ENCODE assay signal across 17 cellular contexts in the genomic region with DNA sequence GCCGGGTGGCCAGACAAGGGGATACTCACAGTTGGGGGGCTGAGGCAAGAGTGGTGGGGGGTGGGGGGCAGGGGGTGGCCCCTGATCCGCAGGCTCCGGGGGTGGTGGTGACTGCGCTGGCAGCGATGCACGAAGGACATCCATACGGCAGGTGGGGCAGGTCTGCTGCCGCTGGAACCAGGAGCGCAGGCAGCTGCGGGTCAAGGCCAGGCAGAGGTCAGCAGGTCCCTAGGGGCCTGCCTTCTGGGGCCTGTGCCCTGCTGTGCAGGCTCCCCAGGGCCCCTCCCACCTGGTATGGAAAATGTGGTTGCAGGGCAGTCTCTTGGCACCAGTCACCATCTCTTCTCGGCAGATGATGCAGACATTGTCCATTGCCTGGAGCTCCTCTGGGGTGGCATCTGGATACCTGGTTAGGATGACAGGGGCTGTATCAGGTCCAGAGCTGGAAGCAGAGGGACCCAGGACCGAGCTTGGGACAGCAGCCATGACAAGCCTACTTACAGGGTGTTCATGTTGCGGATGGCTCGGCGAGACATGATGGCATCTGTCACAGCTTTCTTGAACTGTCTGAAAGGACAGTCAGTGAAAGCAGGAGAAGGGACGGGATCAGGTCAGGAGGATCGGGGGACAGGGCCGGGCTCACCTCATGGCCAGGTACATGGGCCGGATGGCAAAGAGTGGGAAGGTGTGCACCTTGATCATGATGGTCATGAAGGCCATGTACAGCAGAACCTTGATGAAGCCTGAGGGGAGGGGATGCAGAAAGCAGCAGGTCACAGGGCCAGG. TPM values are rescaled to one million over a fixed set of nuclear protein-coding genes. Genes with fewer than 3 reads are reported as not detected.
DNase-seq lines count a peak whose midpoint lies in the region; ATAC-seq and TF ChIP-seq lines count a peak whose summit lies in the region.
"Had no signal": no experiment of that assay in that cellular context is flagged by ENCODE, and none has a peak within 500 bp of the region (broad histone marks: within the 10 kb centered on the region; RNA-seq: fewer than 3 reads in every experiment).

No MANE protein-coding gene starts in this region.

- H3K36me3 ChIP-seq in Peyer's patch, result peaks cover 0 to 71% (median 0%) of the 10 kb centered on the region in 3 donors

- H3K27ac ChIP-seq in Peyer's patch (peak overlapping the region in 1 of 4 donors; percentile 97), dorsolateral prefrontal cortex (no peak overlapping the region)
- H3K27ac ChIP-seq: breast epithelium, stomach had no signal

- peaks cover 0 to 26% (median 13%) of the 10 kb centered on the region in 4 donors for H3K4me1 ChIP-seq in Peyer's patch

- no peak for DNase-seq in activated naive CD4-positive, alpha-beta T cell treated with anti-CD3 and anti-CD28 coated beads, Interleukin-2, amount 10 ng/mL, durations not matched to agents 7 days and 5 days
- DNase-seq in activated naive CD4-positive, alpha-beta T cell treated with anti-CD3 and anti-CD28 coated beads for 36 hours, result no peak
- DNase-seq in Peyer's patch (peak in 2 of 3 donors; percentile 39 to 67), glutamatergic neuron (no peak), dorsolateral prefrontal cortex (no peak), Kasumi-1 (lab: John Stamatoyannopoulos, UW) (no peak)
- DNase-seq: activated naive CD8-positive, alpha-beta T cell treated with anti-CD3 and anti-CD28 coated beads, Interleukin-2, amount 10 ng/mL, durations not matched to agents 7 days and 5 days; head of caudate nucleus; NCI-H1694 treated with DMSO at 0.1 percent for 48 hours; retina; SHP77; stomach had no signal

- TF ChIP-seq CTCF in Peyer's patch (IDR thresholded peaks at IDR 0.05), result no peak
- TF ChIP-seq CTCF in glutamatergic neuron (IDR thresholded peaks at IDR 0.05; ENCODE audit: partially characterized antibody, unreplicated experiment), result no peak
- TF ChIP-seq CTCF in dorsolateral prefrontal cortex (IDR thresholded peaks at IDR 0.05 in 54 of 56, conservative IDR thresholded peaks at IDR 0.05 in 2 of 56; ENCODE audit: low read depth in 1 of 56, partially characterized antibody in 56 of 56), result no peak

- peak overlapping the region; percentile 15 for H3K4me3 Mint-ChIP-seq in activated naive CD4-positive, alpha-beta T cell treated with anti-CD3 and anti-CD28 coated beads, Interleukin-2, amount 10 ng/mL, durations not matched to agents 7 days and 5 days
- no peak overlapping the region for H3K4me3 Mint-ChIP-seq in activated naive CD4-positive, alpha-beta T cell treated with anti-CD3 and anti-CD28 coated beads for 36 hours
- peak overlapping the region; percentile 25 for H3K4me3 Mint-ChIP-seq in glutamatergic neuron (ENCODE audit: unreplicated experiment)
- peak overlapping the region; percentile 73 for H3K4me3 Mint-ChIP-seq in stimulated activated memory B cell treated with anti-CD40 and anti-IgM and Interleukin-4, amounts not matched to agents 10 μg/mL and 1 μg/mL and 100 μg/mL, for 72 hours
- H3K4me3 Mint-ChIP-seq: activated naive CD8-positive, alpha-beta T cell treated with anti-CD3 and anti-CD28 coated beads, Interleukin-2, amount 10 ng/mL, durations not matched to agents 7 days and 5 days had no signal

- intact Hi-C loops in activated naive CD4-positive, alpha-beta T cell treated with anti-CD3 and anti-CD28 coated beads for 36 hours (cut with micrococcal nuclease), result loop anchor here (5.0 kb wide), 1 partner anchor 131 kb away; the partner anchor contains the start of gene POLA2
- intact Hi-C loops in dorsolateral prefrontal cortex (cut with DNase I), result loop anchor here in 1 of 2 donors (10.0 kb wide), 1 partner anchor 194 kb away; no protein-coding TSS in a partner anchor

- peaks cover 37% of the 10 kb centered on the region for H3K36me3 Mint-ChIP-seq in activated naive CD4-positive, alpha-beta T cell treated with anti-CD3 and anti-CD28 coated beads, Interleukin-2, amount 10 ng/mL, durations not matched to agents 7 days and 5 days
- H3K36me3 Mint-ChIP-seq in activated naive CD4-positive, alpha-beta T cell treated with anti-CD3 and anti-CD28 coated beads for 36 hours (ENCODE audit: low read depth), result peaks cover 10% of the 10 kb centered on the region
- H3K36me3 Mint-ChIP-seq in glutamatergic neuron (ENCODE audit: unreplicated experiment), result no peaks in the 10 kb centered on the region
- H3K36me3 Mint-ChIP-seq in stimulated activated memory B cell treated with anti-CD40 and anti-IgM and Interleukin-4, amounts not matched to agents 10 μg/mL and 1 μg/mL and 100 μg/mL, for 72 hours, result peaks cover 63% of the 10 kb centered on the region

- no peak for ATAC-seq in stimulated activated memory B cell treated with anti-CD40 and anti-IgM and Interleukin-4, amounts not matched to agents 10 μg/mL and 1 μg/mL and 100 μg/mL, for 72 hours
- ATAC-seq in GM19397 (IDR thresholded peaks at IDR 0.05; ENCODE audit: unreplicated experiment), result no peak
- ATAC-seq: activated CD4-positive, CD25-positive, alpha-beta regulatory T cell treated with anti-CD3 and anti-CD28 coated beads, Interleukin-2, amount 50 U/mL, for 24 hours had no signal

- H3K27ac Mint-ChIP-seq in activated naive CD4-positive, alpha-beta T cell treated with anti-CD3 and anti-CD28 coated beads, Interleukin-2, amount 10 ng/mL, durations not matched to agents 7 days and 5 days, result no peak overlapping the region
- no peak overlapping the region for H3K27ac Mint-ChIP-seq in activated naive CD4-positive, alpha-beta T cell treated with anti-CD3 and anti-CD28 coated beads for 36 hours
- H3K27ac Mint-ChIP-seq in glutamatergic neuron (ENCODE audit: unreplicated experiment), result peak overlapping the region; percentile 68
- peak overlapping the region; percentile 98 for H3K27ac Mint-ChIP-seq in stimulated activated memory B cell treated with anti-CD40 and anti-IgM and Interleukin-4, amounts not matched to agents 10 μg/mL and 1 μg/mL and 100 μg/mL, for 72 hours
- H3K27ac Mint-ChIP-seq: activated naive CD8-positive, alpha-beta T cell treated with anti-CD3 and anti-CD28 coated beads, Interleukin-2, amount 10 ng/mL, durations not matched to agents 7 days and 5 days had no signal

- H3K9me3 ChIP-seq in Peyer's patch, result no peaks in the 10 kb centered on the region
- H3K9me3 ChIP-seq: breast epithelium, stomach had no signal

- CTCF ChIA-PET in activated naive CD4-positive, alpha-beta T cell treated with anti-CD3 and anti-CD28 coated beads, Interleukin-2, amount 10 ng/mL, durations not matched to agents 7 days and 5 days (lab: Charles Lee), result interaction anchor here (0.7 kb wide), 1 partner anchor 379 kb away, joined by 3 read pairs; no protein-coding TSS in a partner anchor
- CTCF ChIA-PET in activated naive CD4-positive, alpha-beta T cell treated with anti-CD3 and anti-CD28 coated beads for 36 hours (lab: Charles Lee), result interaction anchor here (0.6 to 1.0 kb wide), 2 partner anchors 13 to 31 kb away, joined by 4 read pairs; partner anchors contain the start of gene ZNHIT2

- H3K4me1 Mint-ChIP-seq in activated naive CD4-positive, alpha-beta T cell treated with anti-CD3 and anti-CD28 coated beads, Interleukin-2, amount 10 ng/mL, durations not matched to agents 7 days and 5 days, result peaks cover 28% of the 10 kb centered on the region
- peaks cover 20% of the 10 kb centered on the region for H3K4me1 Mint-ChIP-seq in activated naive CD4-positive, alpha-beta T cell treated with anti-CD3 and anti-CD28 coated beads for 36 hours (ENCODE audit: low read depth)
- peaks cover 11% of the 10 kb centered on the region for H3K4me1 Mint-ChIP-seq in glutamatergic neuron (ENCODE audit: low read depth, unreplicated experiment)
- H3K4me1 Mint-ChIP-seq in stimulated activated memory B cell treated with anti-CD40 and anti-IgM and Interleukin-4, amounts not matched to agents 10 μg/mL and 1 μg/mL and 100 μg/mL, for 72 hours, result peaks cover 81% of the 10 kb centered on the region

- H3K4me3 ChIP-seq in Peyer's patch, result peak overlapping the region in 1 of 4 donors; percentile 81
- H3K4me3 ChIP-seq in dorsolateral prefrontal cortex, result no peak overlapping the region
- H3K4me3 ChIP-seq: breast epithelium, lung had no signal

- H3K27me3 ChIP-seq in Peyer's patch, result no peaks in the 10 kb centered on the region
- H3K27me3 ChIP-seq in dorsolateral prefrontal cortex, result no peaks in the 10 kb centered on the region
- H3K27me3 ChIP-seq: breast epithelium, stomach had no signal

- no peak for TF ChIP-seq POLR2A in Peyer's patch (IDR thresholded peaks at IDR 0.05)

- no peaks in the 10 kb centered on the region for H3K27me3 Mint-ChIP-seq in activated naive CD4-positive, alpha-beta T cell treated with anti-CD3 and anti-CD28 coated beads, Interleukin-2, amount 10 ng/mL, durations not matched to agents 7 days and 5 days
- no peaks in the 10 kb centered on the region for H3K27me3 Mint-ChIP-seq in activated naive CD4-positive, alpha-beta T cell treated with anti-CD3 and anti-CD28 coated beads for 36 hours (ENCODE audit: low read depth)
- peaks cover 8% of the 10 kb centered on the region for H3K27me3 Mint-ChIP-seq in glutamatergic neuron (ENCODE audit: unreplicated experiment)
- H3K27me3 Mint-ChIP-seq in stimulated activated memory B cell treated with anti-CD40 and anti-IgM and Interleukin-4, amounts not matched to agents 10 μg/mL and 1 μg/mL and 100 μg/mL, for 72 hours, result no peaks in the 10 kb centered on the region
- H3K27me3 Mint-ChIP-seq: activated naive CD8-positive, alpha-beta T cell treated with anti-CD3 and anti-CD28 coated beads, Interleukin-2, amount 10 ng/mL, durations not matched to agents 7 days and 5 days had no signal

- no peaks in the 10 kb centered on the region for H3K9me3 Mint-ChIP-seq in activated naive CD4-positive, alpha-beta T cell treated with anti-CD3 and anti-CD28 coated beads, Interleukin-2, amount 10 ng/mL, durations not matched to agents 7 days and 5 days
- H3K9me3 Mint-ChIP-seq in activated naive CD4-positive, alpha-beta T cell treated with anti-CD3 and anti-CD28 coated beads for 36 hours, result no peaks in the 10 kb centered on the region
- H3K9me3 Mint-ChIP-seq in glutamatergic neuron (ENCODE audit: unreplicated experiment), result peaks cover 9% of the 10 kb centered on the region
- no peaks in the 10 kb centered on the region for H3K9me3 Mint-ChIP-seq in stimulated activated memory B cell treated with anti-CD40 and anti-IgM and Interleukin-4, amounts not matched to agents 10 μg/mL and 1 μg/mL and 100 μg/mL, for 72 hours
- H3K9me3 Mint-ChIP-seq: activated naive CD8-positive, alpha-beta T cell treated with anti-CD3 and anti-CD28 coated beads, Interleukin-2, amount 10 ng/mL, durations not matched to agents 7 days and 5 days had no signal

RNA-seq across cellular contexts. Expression of gene SYVN1, which starts 3.5 kb away (rescaled TPM):
- 10 to 100 TPM; 19.0 to 19.2 TPM for total RNA-seq in activated naive CD4-positive, alpha-beta T cell treated with anti-CD3 and anti-CD28 coated beads for 36 hours
- total RNA-seq in Peyer's patch (10 to 100 TPM; 37.1 to 61.9 (median 51.6) TPM), glutamatergic neuron (ENCODE audit: unreplicated experiment) (54.7 TPM), dorsolateral prefrontal cortex (10 to 100 TPM; 38.3 to 74.2 (median 53.2) TPM)

RNA-seq across cellular contexts. Expression of gene MRPL49, which starts 8.7 kb away (rescaled TPM):
- total RNA-seq in activated naive CD4-positive, alpha-beta T cell treated with anti-CD3 and anti-CD28 coated beads for 36 hours, result 10 to 100 TPM; 49.3 to 51.6 TPM
- total RNA-seq in Peyer's patch (10 to 100 TPM; 36.2 to 50.3 (median 45.7) TPM), glutamatergic neuron (ENCODE audit: unreplicated experiment) (32.9 TPM), dorsolateral prefrontal cortex (10 to 100 TPM; 25.1 to 58.7 (median 39.4) TPM)

RNA-seq across cellular contexts. Expression of gene FAU, which starts 8.9 kb away (rescaled TPM):
- total RNA-seq in activated naive CD4-positive, alpha-beta T cell treated with anti-CD3 and anti-CD28 coated beads for 36 hours, result 1,000 to 10,000 TPM; 1,272 to 1,294 TPM
- total RNA-seq in Peyer's patch, result 100 to 1,000 TPM; 412 to 714 (median 579) TPM
- 560 TPM for total RNA-seq in glutamatergic neuron (ENCODE audit: unreplicated experiment)
- total RNA-seq in dorsolateral prefrontal cortex, result 100 to 1,000 TPM; 297 to 519 (median 403) TPM

RNA-seq across cellular contexts. Expression of gene ZNHIT2, which starts 13.3 kb away (rescaled TPM):
- total RNA-seq in activated naive CD4-positive, alpha-beta T cell treated with anti-CD3 and anti-CD28 coated beads for 36 hours, result 1 to 10 TPM; 5.6 to 6.1 TPM
- total RNA-seq in Peyer's patch (10 to 100 TPM in 3 of 4 donors, 1 to 10 TPM in 1; 8.7 to 20.6 (median 13.8) TPM), glutamatergic neuron (ENCODE audit: unreplicated experiment) (4.1 TPM), dorsolateral prefrontal cortex (10 to 100 TPM in 20 of 120 experiments, 1 to 10 TPM in 100; 4.6 to 13.3 (median 8.5) TPM)

RNA-seq across cellular contexts. Expression of gene TM7SF2, which starts 19.2 kb away (rescaled TPM):
- 10 to 100 TPM; 10.9 to 11.9 TPM for total RNA-seq in activated naive CD4-positive, alpha-beta T cell treated with anti-CD3 and anti-CD28 coated beads for 36 hours
- total RNA-seq in Peyer's patch, result 10 to 100 TPM; 19.8 to 78.1 (median 58.5) TPM
- total RNA-seq in glutamatergic neuron (ENCODE audit: unreplicated experiment), result 241 TPM
- 10 to 100 TPM; 26.8 to 66.8 (median 45.6) TPM for total RNA-seq in dorsolateral prefrontal cortex

Comparison
In these comparisons a context has a peak if more than half of its experiments do, and no peak if none do; other contexts are left out.
1. DNase-seq: peak in Peyer's patch (2 of 3); none in activated naive CD4-positive, alpha-beta T cell treated with anti-CD3 and anti-CD28 coated beads, Interleukin-2, amount 10 ng/mL, durations not matched to agents 7 days and 5 days (single experiment), activated naive CD4-positive, alpha-beta T cell treated with anti-CD3 and anti-CD28 coated beads for 36 hours (single experiment), glutamatergic neuron (single experiment), dorsolateral prefrontal cortex (0 of 10) and Kasumi-1 (0 of 2).
2. H3K27ac Mint-ChIP-seq: peak in glutamatergic neuron (single experiment) and stimulated activated memory B cell treated with anti-CD40 and anti-IgM and Interleukin-4, amounts not matched to agents 10 μg/mL and 1 μg/mL and 100 μg/mL, for 72 hours (single experiment); none in activated naive CD4-positive, alpha-beta T cell treated with anti-CD3 and anti-CD28 coated beads, Interleukin-2, amount 10 ng/mL, durations not matched to agents 7 days and 5 days (single experiment) and activated naive CD4-positive, alpha-beta T cell treated with anti-CD3 and anti-CD28 coated beads for 36 hours (single experiment).